ENCODE assay signal across 36 cellular contexts in the genomic region with DNA sequence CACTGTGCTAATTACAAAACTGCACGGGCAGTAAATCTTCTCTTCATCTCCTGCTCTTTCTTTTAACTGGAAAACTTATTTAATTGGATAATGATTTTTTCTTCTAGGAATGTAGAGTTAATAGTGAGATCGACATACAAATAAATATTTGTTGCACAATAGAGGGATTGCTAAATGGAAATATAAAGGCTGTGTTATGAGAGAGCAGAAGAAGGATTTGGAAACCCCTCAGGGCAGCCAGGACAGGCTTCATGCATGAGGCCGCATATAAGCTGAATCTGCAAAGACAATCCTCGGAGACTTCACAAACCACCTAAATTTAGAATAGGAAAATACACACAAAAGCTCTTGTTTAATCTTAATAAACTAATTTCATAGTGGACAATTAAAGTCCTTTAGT. TPM values are rescaled to one million over a fixed set of nuclear protein-coding genes. Genes with fewer than 3 reads are reported as not detected.
"Had no signal": no experiment of that assay in that cellular context is flagged by ENCODE, and none has a peak within 500 bp of the region (broad histone marks: within the 10 kb centered on the region; RNA-seq: fewer than 3 reads in every experiment).

No MANE protein-coding gene starts in this region.

- H3K27ac ChIP-seq: neural progenitor cell, ovary, parathyroid adenoma, psoas muscle, skin epidermis, spleen, suprapubic skin, testis, tibial artery, transverse colon, upper lobe of right lung, uterus had no signal

- H3K9ac ChIP-seq: neural progenitor cell, parathyroid adenoma had no signal

- ATAC-seq: naive thymus-derived CD8-positive, alpha-beta T cell; natural killer cell treated with Interleukin-12 subunit alpha and Interleukin-12 subunit beta and Interleukin-15 and Interleukin-18, amount 100 ng/mL, for 72 hours; psoas muscle; right cardiac atrium; sciatic nerve; stimulated activated memory B cell treated with anti-CD40 and anti-IgM and Interleukin-4, amounts not matched to agents 10 μg/mL and 1 μg/mL and 100 μg/mL, for 72 hours; stimulated activated naive CD8-positive, alpha-beta T cell treated with anti-CD3 and anti-CD28 coated beads, Interleukin-15, amount 100 ng/mL, for 72 hours; stimulated activated naive CD8-positive, alpha-beta T cell treated with anti-CD3 and anti-CD28 coated beads, Interleukin-15, Interleukin-2, amounts not matched to agents 100 U/mL and 50 U/mL, for 24 hours; upper lobe of right lung had no signal

- H3K4me3 ChIP-seq: neural progenitor cell, ovary, psoas muscle, skin epidermis, smooth muscle cell, spleen, suprapubic skin, testis, tibial artery, transverse colon, upper lobe of right lung, uterus had no signal

- H3K9me3 Mint-ChIP-seq: natural killer cell treated with Interleukin-12 subunit alpha and Interleukin-12 subunit beta and Interleukin-15 and Interleukin-18, amount 100 ng/mL, for 72 hours; neural progenitor cell; stimulated activated memory B cell treated with anti-CD40 and anti-IgM and Interleukin-4, amounts not matched to agents 10 μg/mL and 1 μg/mL and 100 μg/mL, for 72 hours; stimulated activated naive CD8-positive, alpha-beta T cell treated with anti-CD3 and anti-CD28 coated beads, Interleukin-15, amount 100 ng/mL, for 72 hours; type B pancreatic cell had no signal

- H3K9me3 ChIP-seq: ovary, psoas muscle, spleen, suprapubic skin, testis, tibial artery, transverse colon, upper lobe of right lung, uterus had no signal

- H3K4me2 ChIP-seq: neural progenitor cell, smooth muscle cell had no signal

- H3K27ac Mint-ChIP-seq: naive thymus-derived CD8-positive, alpha-beta T cell; natural killer cell treated with Interleukin-12 subunit alpha and Interleukin-12 subunit beta and Interleukin-15 and Interleukin-18, amount 100 ng/mL, for 72 hours; neural progenitor cell; progenitor cell of endocrine pancreas; stimulated activated memory B cell treated with anti-CD40 and anti-IgM and Interleukin-4, amounts not matched to agents 10 μg/mL and 1 μg/mL and 100 μg/mL, for 72 hours; stimulated activated naive CD8-positive, alpha-beta T cell treated with anti-CD3 and anti-CD28 coated beads, Interleukin-15, amount 100 ng/mL, for 72 hours; type B pancreatic cell had no signal

- H3K27me3 Mint-ChIP-seq: naive thymus-derived CD8-positive, alpha-beta T cell; natural killer cell treated with Interleukin-12 subunit alpha and Interleukin-12 subunit beta and Interleukin-15 and Interleukin-18, amount 100 ng/mL, for 72 hours; progenitor cell of endocrine pancreas; stimulated activated memory B cell treated with anti-CD40 and anti-IgM and Interleukin-4, amounts not matched to agents 10 μg/mL and 1 μg/mL and 100 μg/mL, for 72 hours; stimulated activated naive CD8-positive, alpha-beta T cell treated with anti-CD3 and anti-CD28 coated beads, Interleukin-15, amount 100 ng/mL, for 72 hours; type B pancreatic cell had no signal

- DNase-seq: naive thymus-derived CD8-positive, alpha-beta T cell; occipital lobe; ovary; posterior cingulate gyrus; psoas muscle; right cardiac atrium; spleen; stimulated activated CD4-positive, alpha-beta T cell treated with anti-CD3 and anti-CD28 coated beads, Interleukin-12 subunit alpha, Interleukin-12 subunit beta, amount 100 ng/mL, for 4 hours; stimulated activated CD4-positive, alpha-beta T cell treated with anti-CD3 and anti-CD28 coated beads, Interleukin-1b, Interleukin-23, amount 100 ng/mL, for 48 hours; stimulated activated CD4-positive, alpha-beta T cell treated with anti-CD3 and anti-CD28 coated beads, Interleukin-4, amount 100 ng/mL, for 1 hour; stimulated activated CD4-positive, alpha-beta T cell treated with anti-CD3 and anti-CD28 coated beads, Interleukin-4, amount 100 ng/mL, for 4 hours; stimulated activated CD8-positive, alpha-beta memory T cell treated with anti-CD3 and anti-CD28 coated beads, Interleukin-4, amount 100 ng/mL, for 48 hours; stimulated activated naive CD4-positive, alpha-beta T cell; stimulated activated naive CD8-positive, alpha-beta T cell treated with anti-CD3 and anti-CD28 coated beads, Interleukin-15, amount 100 ng/mL, for 72 hours; stimulated activated naive CD8-positive, alpha-beta T cell treated with anti-CD3 and anti-CD28 coated beads, Interleukin-15, Interleukin-2, amounts not matched to agents 100 U/mL and 50 U/mL, for 24 hours; substantia nigra; testis; tibial artery; transverse colon; upper lobe of right lung; uterus had no signal

- H2AFZ ChIP-seq: neural progenitor cell, parathyroid adenoma had no signal

- H3K4me1 ChIP-seq: neural progenitor cell, parathyroid adenoma, psoas muscle, suprapubic skin, testis, tibial artery, transverse colon, upper lobe of right lung, uterus had no signal

- H3K36me3 ChIP-seq: neural progenitor cell, ovary, spleen, suprapubic skin, tibial artery, transverse colon, upper lobe of right lung, uterus had no signal

- H3K36me3 Mint-ChIP-seq: naive thymus-derived CD8-positive, alpha-beta T cell; natural killer cell treated with Interleukin-12 subunit alpha and Interleukin-12 subunit beta and Interleukin-15 and Interleukin-18, amount 100 ng/mL, for 72 hours; neural progenitor cell; stimulated activated memory B cell treated with anti-CD40 and anti-IgM and Interleukin-4, amounts not matched to agents 10 μg/mL and 1 μg/mL and 100 μg/mL, for 72 hours; type B pancreatic cell had no signal

- H3K4me3 Mint-ChIP-seq: naive thymus-derived CD8-positive, alpha-beta T cell; natural killer cell treated with Interleukin-12 subunit alpha and Interleukin-12 subunit beta and Interleukin-15 and Interleukin-18, amount 100 ng/mL, for 72 hours; neural progenitor cell; stimulated activated memory B cell treated with anti-CD40 and anti-IgM and Interleukin-4, amounts not matched to agents 10 μg/mL and 1 μg/mL and 100 μg/mL, for 72 hours; stimulated activated naive CD8-positive, alpha-beta T cell treated with anti-CD3 and anti-CD28 coated beads, Interleukin-15, amount 100 ng/mL, for 72 hours; type B pancreatic cell had no signal

- H3K27me3 ChIP-seq: neural progenitor cell, ovary, spleen, suprapubic skin, testis, tibial artery, transverse colon, upper lobe of right lung, uterus had no signal

- H3K4me1 Mint-ChIP-seq: neural progenitor cell; stimulated activated memory B cell treated with anti-CD40 and anti-IgM and Interleukin-4, amounts not matched to agents 10 μg/mL and 1 μg/mL and 100 μg/mL, for 72 hours; stimulated activated naive CD8-positive, alpha-beta T cell treated with anti-CD3 and anti-CD28 coated beads, Interleukin-15, amount 100 ng/mL, for 72 hours had no signal

RNA-seq across cellular contexts. Expression of a gene that starts 2.9 kb away (rescaled TPM):
- total RNA-seq: naive thymus-derived CD8-positive, alpha-beta T cell; natural killer cell treated with Interleukin-12 subunit alpha and Interleukin-12 subunit beta and Interleukin-15 and Interleukin-18, amount 100 ng/mL, for 72 hours; occipital lobe; osteoblast; progenitor cell of endocrine pancreas; psoas muscle; renal cortical epithelial cell; right cardiac atrium; sciatic nerve; smooth muscle cell; suprapubic skin; testis; transverse colon; upper lobe of right lung; urinary bladder had no signal
- polyA plus RNA-seq: naive thymus-derived CD8-positive, alpha-beta T cell; neural cell; ovary; psoas muscle; right cardiac atrium; smooth muscle cell; spleen; thymus; urinary bladder had no signal

RNA-seq across cellular contexts. Expression of a gene that starts 37.8 kb away (rescaled TPM):
- total RNA-seq: naive thymus-derived CD8-positive, alpha-beta T cell; natural killer cell treated with Interleukin-12 subunit alpha and Interleukin-12 subunit beta and Interleukin-15 and Interleukin-18, amount 100 ng/mL, for 72 hours; occipital lobe; osteoblast; ovary; progenitor cell of endocrine pancreas; psoas muscle; renal cortical epithelial cell; right cardiac atrium; sciatic nerve; smooth muscle cell; spleen; suprapubic skin; testis; transverse colon; upper lobe of right lung; urinary bladder; uterus had no signal
- polyA plus RNA-seq: naive thymus-derived CD8-positive, alpha-beta T cell; neural cell; ovary; psoas muscle; right cardiac atrium; smooth muscle cell; spleen; thymus; urinary bladder had no signal

RNA-seq across cellular contexts. Expression of a gene that starts 51.9 kb away (rescaled TPM):
- total RNA-seq: naive thymus-derived CD8-positive, alpha-beta T cell; occipital lobe; osteoblast; progenitor cell of endocrine pancreas had no signal
- polyA plus RNA-seq: naive thymus-derived CD8-positive, alpha-beta T cell; neural cell had no signal
